Comparison of ENCODE assay signal across 3 cellular contexts in the genomic region with DNA sequence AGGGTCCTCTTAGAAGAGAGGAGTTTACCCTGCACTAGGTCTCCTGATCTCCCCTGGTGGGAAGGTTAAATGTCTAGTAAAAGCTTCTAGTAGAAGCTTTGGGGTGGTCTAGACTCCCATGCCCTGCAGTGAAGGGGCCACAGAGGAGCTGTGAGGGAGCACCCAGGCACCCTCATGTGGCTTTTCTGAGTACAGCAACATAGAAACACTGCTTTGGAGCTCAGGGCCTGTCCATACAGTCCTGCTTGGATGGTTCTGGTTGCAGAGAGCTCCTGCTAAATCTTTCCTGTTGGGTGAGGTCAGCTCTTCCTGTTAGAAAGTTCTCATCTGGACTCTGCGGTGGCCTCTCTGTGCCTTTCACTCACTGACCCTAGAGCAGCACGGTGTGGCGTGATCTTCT.
TF ChIP-seq lines count a peak whose summit lies in the region.

No MANE protein-coding gene starts in this region.

TF ChIP-seq in GM12878, 131 proteins besides CTCF, POLR2A, EP300 and RAD21 (continues in another document):
- no peak for TF ChIP-seq MYC (IDR thresholded peaks at IDR 0.05; ENCODE audit: insufficient read depth, insufficient read length, insufficient replicate concordance, low read length, severe bottlenecking)
- TF ChIP-seq RUNX3 (IDR thresholded peaks at IDR 0.05; ENCODE audit: low read length), result no peak
- no peak for TF ChIP-seq BCL11A (IDR thresholded peaks at IDR 0.05; ENCODE audit: low read depth, low read length)
- no peak for TF ChIP-seq POU2F2 (IDR thresholded peaks at IDR 0.05; ENCODE audit: borderline replicate concordance, low read depth, low read length)
- TF ChIP-seq, protein P1, sequence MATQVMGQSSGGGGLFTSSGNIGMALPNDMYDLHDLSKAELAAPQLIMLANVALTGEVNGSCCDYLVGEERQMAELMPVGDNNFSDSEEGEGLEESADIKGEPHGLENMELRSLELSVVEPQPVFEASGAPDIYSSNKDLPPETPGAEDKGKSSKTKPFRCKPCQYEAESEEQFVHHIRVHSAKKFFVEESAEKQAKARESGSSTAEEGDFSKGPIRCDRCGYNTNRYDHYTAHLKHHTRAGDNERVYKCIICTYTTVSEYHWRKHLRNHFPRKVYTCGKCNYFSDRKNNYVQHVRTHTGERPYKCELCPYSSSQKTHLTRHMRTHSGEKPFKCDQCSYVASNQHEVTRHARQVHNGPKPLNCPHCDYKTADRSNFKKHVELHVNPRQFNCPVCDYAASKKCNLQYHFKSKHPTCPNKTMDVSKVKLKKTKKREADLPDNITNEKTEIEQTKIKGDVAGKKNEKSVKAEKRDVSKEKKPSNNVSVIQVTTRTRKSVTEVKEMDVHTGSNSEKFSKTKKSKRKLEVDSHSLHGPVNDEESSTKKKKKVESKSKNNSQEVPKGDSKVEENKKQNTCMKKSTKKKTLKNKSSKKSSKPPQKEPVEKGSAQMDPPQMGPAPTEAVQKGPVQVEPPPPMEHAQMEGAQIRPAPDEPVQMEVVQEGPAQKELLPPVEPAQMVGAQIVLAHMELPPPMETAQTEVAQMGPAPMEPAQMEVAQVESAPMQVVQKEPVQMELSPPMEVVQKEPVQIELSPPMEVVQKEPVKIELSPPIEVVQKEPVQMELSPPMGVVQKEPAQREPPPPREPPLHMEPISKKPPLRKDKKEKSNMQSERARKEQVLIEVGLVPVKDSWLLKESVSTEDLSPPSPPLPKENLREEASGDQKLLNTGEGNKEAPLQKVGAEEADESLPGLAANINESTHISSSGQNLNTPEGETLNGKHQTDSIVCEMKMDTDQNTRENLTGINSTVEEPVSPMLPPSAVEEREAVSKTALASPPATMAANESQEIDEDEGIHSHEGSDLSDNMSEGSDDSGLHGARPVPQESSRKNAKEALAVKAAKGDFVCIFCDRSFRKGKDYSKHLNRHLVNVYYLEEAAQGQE (IDR thresholded peaks at IDR 0.05; ENCODE audit: low read depth, low read length), result no peak
- TF ChIP-seq, protein P2, sequence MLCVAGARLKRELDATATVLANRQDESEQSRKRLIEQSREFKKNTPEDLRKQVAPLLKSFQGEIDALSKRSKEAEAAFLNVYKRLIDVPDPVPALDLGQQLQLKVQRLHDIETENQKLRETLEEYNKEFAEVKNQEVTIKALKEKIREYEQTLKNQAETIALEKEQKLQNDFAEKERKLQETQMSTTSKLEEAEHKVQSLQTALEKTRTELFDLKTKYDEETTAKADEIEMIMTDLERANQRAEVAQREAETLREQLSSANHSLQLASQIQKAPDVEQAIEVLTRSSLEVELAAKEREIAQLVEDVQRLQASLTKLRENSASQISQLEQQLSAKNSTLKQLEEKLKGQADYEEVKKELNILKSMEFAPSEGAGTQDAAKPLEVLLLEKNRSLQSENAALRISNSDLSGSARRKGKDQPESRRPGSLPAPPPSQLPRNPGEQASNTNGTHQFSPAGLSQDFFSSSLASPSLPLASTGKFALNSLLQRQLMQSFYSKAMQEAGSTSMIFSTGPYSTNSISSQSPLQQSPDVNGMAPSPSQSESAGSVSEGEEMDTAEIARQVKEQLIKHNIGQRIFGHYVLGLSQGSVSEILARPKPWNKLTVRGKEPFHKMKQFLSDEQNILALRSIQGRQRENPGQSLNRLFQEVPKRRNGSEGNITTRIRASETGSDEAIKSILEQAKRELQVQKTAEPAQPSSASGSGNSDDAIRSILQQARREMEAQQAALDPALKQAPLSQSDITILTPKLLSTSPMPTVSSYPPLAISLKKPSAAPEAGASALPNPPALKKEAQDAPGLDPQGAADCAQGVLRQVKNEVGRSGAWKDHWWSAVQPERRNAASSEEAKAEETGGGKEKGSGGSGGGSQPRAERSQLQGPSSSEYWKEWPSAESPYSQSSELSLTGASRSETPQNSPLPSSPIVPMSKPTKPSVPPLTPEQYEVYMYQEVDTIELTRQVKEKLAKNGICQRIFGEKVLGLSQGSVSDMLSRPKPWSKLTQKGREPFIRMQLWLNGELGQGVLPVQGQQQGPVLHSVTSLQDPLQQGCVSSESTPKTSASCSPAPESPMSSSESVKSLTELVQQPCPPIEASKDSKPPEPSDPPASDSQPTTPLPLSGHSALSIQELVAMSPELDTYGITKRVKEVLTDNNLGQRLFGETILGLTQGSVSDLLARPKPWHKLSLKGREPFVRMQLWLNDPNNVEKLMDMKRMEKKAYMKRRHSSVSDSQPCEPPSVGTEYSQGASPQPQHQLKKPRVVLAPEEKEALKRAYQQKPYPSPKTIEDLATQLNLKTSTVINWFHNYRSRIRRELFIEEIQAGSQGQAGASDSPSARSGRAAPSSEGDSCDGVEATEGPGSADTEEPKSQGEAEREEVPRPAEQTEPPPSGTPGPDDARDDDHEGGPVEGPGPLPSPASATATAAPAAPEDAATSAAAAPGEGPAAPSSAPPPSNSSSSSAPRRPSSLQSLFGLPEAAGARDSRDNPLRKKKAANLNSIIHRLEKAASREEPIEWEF (IDR thresholded peaks at IDR 0.05; ENCODE audit: insufficient replicate concordance, low read depth, low read length), result no peak
- no peak for TF ChIP-seq NR2F1 (conservative IDR thresholded peaks at IDR 0.05)

TF ChIP-seq in liver, 16 proteins besides CTCF, POLR2A, EP300 and RAD21:
- no peak for TF ChIP-seq HNF4G (IDR thresholded peaks at IDR 0.05)
- TF ChIP-seq JUND (IDR thresholded peaks at IDR 0.05), result no peak
- TF ChIP-seq, protein P3, sequence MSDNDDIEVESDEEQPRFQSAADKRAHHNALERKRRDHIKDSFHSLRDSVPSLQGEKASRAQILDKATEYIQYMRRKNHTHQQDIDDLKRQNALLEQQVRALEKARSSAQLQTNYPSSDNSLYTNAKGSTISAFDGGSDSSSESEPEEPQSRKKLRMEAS (IDR thresholded peaks at IDR 0.05), result no peak
- TF ChIP-seq FOXA1 (IDR thresholded peaks at IDR 0.05), result no peak
- no peak for TF ChIP-seq TAF1 (conservative IDR thresholded peaks at IDR 0.05)

TF ChIP-seq in GM12891, 5 proteins besides CTCF, POLR2A, EP300 and RAD21:
- TF ChIP-seq POU2F2 (IDR thresholded peaks at IDR 0.05; ENCODE audit: low read depth, low read length), result no peak
- no peak for TF ChIP-seq SPI1 (IDR thresholded peaks at IDR 0.05; ENCODE audit: low read depth, low read length)
- TF ChIP-seq TAF1 (IDR thresholded peaks at IDR 0.05; ENCODE audit: low read depth, low read length), result no peak
- TF ChIP-seq POLR2AphosphoS5 (IDR thresholded peaks at IDR 0.05; ENCODE audit: low read depth, low read length), result no peak
- TF ChIP-seq PAX5 (IDR thresholded peaks at IDR 0.05; ENCODE audit: insufficient read depth, low read length, severe bottlenecking), result no peak
